ENCODE assay signal across 1 cellular context in the genomic region with DNA sequence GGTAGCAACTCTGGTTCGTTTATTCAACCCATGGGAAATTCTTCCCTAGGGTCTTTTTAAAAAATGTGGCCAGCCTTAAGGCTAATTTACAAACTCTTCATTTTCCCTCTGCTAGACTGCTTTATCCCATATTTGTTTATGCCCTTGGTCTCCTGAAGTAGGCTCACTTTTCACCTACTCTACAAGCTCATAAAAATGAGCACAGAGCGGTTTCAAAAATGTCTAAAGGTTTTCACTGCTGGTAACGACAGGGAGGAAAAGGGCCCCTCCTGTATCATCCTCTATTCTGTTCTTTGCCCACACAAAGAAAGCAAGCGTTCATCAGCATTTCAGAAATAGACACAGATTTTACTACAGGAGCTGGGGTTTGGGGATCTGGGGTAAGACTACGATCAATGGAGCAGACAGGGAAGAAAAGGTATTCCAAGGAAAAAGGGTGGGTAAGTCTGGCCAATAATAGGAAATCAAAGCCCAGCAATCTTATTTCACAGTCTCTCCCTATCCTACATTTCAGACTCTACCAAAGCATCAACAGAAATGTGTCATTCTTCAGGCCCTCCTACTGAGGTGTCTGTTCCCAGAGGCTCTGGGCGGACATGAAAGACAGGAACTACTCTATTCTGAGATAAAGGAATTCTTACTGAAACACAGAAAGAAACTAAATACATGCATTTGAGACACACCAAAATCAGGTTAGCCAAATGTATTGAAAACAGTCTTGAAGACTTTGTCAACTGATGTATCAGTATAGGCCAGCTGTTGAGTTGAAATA.
TF ChIP-seq lines count a peak whose summit lies in the region.

No MANE protein-coding gene starts in this region.

TF ChIP-seq in HEK293, 187 proteins besides CTCF, POLR2A, EP300 and RAD21 (continued from another document and continues in another):
- TF ChIP-seq, protein P1, sequence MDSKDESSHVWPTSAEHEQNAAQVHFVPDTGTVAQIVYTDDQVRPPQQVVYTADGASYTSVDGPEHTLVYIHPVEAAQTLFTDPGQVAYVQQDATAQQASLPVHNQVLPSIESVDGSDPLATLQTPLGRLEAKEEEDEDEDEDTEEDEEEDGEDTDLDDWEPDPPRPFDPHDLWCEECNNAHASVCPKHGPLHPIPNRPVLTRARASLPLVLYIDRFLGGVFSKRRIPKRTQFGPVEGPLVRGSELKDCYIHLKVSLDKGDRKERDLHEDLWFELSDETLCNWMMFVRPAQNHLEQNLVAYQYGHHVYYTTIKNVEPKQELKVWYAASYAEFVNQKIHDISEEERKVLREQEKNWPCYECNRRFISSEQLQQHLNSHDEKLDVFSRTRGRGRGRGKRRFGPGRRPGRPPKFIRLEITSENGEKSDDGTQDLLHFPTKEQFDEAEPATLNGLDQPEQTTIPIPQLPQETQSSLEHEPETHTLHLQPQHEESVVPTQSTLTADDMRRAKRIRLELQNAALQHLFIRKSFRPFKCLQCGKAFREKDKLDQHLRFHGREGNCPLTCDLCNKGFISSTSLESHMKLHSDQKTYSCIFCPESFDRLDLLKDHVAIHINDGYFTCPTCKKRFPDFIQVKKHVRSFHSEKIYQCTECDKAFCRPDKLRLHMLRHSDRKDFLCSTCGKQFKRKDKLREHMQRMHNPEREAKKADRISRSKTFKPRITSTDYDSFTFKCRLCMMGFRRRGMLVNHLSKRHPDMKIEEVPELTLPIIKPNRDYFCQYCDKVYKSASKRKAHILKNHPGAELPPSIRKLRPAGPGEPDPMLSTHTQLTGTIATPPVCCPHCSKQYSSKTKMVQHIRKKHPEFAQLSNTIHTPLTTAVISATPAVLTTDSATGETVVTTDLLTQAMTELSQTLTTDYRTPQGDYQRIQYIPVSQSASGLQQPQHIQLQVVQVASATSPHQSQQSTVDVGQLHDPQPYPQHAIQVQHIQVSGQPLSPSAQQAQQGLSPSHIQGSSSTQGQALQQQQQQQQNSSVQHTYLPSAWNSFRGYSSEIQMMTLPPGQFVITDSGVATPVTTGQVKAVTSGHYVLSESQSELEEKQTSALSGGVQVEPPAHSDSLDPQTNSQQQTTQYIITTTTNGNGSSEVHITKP (tag by site-specific recombination; IDR thresholded peaks at IDR 0.05) = 0 out of 2 replicates have a peak, but pooled peaks have one; percentile 34
- TF ChIP-seq SALL2 (tag by site-specific recombination; IDR thresholded peaks at IDR 0.05; ENCODE audit: borderline replicate concordance) = no peak
- no peak for TF ChIP-seq ZNF24 (tag by site-specific recombination; IDR thresholded peaks at IDR 0.05)
- TF ChIP-seq, protein P2, sequence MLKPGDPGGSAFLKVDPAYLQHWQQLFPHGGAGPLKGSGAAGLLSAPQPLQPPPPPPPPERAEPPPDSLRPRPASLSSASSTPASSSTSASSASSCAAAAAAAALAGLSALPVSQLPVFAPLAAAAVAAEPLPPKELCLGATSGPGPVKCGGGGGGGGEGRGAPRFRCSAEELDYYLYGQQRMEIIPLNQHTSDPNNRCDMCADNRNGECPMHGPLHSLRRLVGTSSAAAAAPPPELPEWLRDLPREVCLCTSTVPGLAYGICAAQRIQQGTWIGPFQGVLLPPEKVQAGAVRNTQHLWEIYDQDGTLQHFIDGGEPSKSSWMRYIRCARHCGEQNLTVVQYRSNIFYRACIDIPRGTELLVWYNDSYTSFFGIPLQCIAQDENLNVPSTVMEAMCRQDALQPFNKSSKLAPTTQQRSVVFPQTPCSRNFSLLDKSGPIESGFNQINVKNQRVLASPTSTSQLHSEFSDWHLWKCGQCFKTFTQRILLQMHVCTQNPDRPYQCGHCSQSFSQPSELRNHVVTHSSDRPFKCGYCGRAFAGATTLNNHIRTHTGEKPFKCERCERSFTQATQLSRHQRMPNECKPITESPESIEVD (tag by site-specific recombination; IDR thresholded peaks at IDR 0.05) = peak; percentile 27; the same call in 1 of the 2 replicates
- TF ChIP-seq IKZF3 (tag by site-specific recombination; IDR thresholded peaks at IDR 0.05) = 0 out of 2 replicates have a peak, but pooled peaks have one; percentile 10
- TF ChIP-seq ZNF433 (tag by site-specific recombination; IDR thresholded peaks at IDR 0.05; ENCODE audit: low read depth) = no peak
- TF ChIP-seq ZNF350 (tag by site-specific recombination; IDR thresholded peaks at IDR 0.05) = no peak
- TF ChIP-seq, protein P3, sequence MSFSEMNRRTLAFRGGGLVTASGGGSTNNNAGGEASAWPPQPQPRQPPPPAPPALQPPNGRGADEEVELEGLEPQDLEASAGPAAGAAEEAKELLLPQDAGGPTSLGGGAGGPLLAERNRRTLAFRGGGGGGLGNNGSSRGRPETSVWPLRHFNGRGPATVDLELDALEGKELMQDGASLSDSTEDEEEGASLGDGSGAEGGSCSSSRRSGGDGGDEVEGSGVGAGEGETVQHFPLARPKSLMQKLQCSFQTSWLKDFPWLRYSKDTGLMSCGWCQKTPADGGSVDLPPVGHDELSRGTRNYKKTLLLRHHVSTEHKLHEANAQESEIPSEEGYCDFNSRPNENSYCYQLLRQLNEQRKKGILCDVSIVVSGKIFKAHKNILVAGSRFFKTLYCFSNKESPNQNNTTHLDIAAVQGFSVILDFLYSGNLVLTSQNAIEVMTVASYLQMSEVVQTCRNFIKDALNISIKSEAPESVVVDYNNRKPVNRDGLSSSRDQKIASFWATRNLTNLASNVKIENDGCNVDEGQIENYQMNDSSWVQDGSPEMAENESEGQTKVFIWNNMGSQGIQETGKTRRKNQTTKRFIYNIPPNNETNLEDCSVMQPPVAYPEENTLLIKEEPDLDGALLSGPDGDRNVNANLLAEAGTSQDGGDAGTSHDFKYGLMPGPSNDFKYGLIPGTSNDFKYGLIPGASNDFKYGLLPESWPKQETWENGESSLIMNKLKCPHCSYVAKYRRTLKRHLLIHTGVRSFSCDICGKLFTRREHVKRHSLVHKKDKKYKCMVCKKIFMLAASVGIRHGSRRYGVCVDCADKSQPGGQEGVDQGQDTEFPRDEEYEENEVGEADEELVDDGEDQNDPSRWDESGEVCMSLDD (tag by site-specific recombination; IDR thresholded peaks at IDR 0.05) = no peak
- TF ChIP-seq ZNF138 (tag by site-specific recombination; IDR thresholded peaks at IDR 0.05; ENCODE audit: borderline replicate concordance) = no peak
- TF ChIP-seq OSR2 (tag by site-specific recombination; IDR thresholded peaks at IDR 0.05) = 0 out of 2 replicates have a peak, but pooled peaks have one; percentile 36
- TF ChIP-seq, protein P4, sequence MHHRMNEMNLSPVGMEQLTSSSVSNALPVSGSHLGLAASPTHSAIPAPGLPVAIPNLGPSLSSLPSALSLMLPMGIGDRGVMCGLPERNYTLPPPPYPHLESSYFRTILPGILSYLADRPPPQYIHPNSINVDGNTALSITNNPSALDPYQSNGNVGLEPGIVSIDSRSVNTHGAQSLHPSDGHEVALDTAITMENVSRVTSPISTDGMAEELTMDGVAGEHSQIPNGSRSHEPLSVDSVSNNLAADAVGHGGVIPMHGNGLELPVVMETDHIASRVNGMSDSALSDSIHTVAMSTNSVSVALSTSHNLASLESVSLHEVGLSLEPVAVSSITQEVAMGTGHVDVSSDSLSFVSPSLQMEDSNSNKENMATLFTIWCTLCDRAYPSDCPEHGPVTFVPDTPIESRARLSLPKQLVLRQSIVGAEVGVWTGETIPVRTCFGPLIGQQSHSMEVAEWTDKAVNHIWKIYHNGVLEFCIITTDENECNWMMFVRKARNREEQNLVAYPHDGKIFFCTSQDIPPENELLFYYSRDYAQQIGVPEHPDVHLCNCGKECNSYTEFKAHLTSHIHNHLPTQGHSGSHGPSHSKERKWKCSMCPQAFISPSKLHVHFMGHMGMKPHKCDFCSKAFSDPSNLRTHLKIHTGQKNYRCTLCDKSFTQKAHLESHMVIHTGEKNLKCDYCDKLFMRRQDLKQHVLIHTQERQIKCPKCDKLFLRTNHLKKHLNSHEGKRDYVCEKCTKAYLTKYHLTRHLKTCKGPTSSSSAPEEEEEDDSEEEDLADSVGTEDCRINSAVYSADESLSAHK (tag by site-specific recombination; IDR thresholded peaks at IDR 0.05) = peak; percentile 75
- no peak for TF ChIP-seq ZNF792 (tag by site-specific recombination; IDR thresholded peaks at IDR 0.05)
- no peak for TF ChIP-seq SP3 (tag by site-specific recombination; IDR thresholded peaks at IDR 0.05)
- peak; percentile 23; the same call in 1 of the 2 replicates for TF ChIP-seq ZBTB17 (tag by site-specific recombination; IDR thresholded peaks at IDR 0.05)
- TF ChIP-seq ZNF544 (tag by site-specific recombination; IDR thresholded peaks at IDR 0.05) = no peak
- TF ChIP-seq ZNF169 (tag by site-specific recombination; IDR thresholded peaks at IDR 0.05) = no peak
- TF ChIP-seq, protein P5, sequence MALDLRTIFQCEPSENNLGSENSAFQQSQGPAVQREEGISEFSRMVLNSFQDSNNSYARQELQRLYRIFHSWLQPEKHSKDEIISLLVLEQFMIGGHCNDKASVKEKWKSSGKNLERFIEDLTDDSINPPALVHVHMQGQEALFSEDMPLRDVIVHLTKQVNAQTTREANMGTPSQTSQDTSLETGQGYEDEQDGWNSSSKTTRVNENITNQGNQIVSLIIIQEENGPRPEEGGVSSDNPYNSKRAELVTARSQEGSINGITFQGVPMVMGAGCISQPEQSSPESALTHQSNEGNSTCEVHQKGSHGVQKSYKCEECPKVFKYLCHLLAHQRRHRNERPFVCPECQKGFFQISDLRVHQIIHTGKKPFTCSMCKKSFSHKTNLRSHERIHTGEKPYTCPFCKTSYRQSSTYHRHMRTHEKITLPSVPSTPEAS (tag by site-specific recombination; IDR thresholded peaks at IDR 0.05) = no peak
- TF ChIP-seq KLF8 (tag by site-specific recombination; IDR thresholded peaks at IDR 0.05) = no peak
- no peak for TF ChIP-seq ZNF394 (tag by site-specific recombination; IDR thresholded peaks at IDR 0.05; ENCODE audit: borderline replicate concordance)
- TF ChIP-seq, protein P6, sequence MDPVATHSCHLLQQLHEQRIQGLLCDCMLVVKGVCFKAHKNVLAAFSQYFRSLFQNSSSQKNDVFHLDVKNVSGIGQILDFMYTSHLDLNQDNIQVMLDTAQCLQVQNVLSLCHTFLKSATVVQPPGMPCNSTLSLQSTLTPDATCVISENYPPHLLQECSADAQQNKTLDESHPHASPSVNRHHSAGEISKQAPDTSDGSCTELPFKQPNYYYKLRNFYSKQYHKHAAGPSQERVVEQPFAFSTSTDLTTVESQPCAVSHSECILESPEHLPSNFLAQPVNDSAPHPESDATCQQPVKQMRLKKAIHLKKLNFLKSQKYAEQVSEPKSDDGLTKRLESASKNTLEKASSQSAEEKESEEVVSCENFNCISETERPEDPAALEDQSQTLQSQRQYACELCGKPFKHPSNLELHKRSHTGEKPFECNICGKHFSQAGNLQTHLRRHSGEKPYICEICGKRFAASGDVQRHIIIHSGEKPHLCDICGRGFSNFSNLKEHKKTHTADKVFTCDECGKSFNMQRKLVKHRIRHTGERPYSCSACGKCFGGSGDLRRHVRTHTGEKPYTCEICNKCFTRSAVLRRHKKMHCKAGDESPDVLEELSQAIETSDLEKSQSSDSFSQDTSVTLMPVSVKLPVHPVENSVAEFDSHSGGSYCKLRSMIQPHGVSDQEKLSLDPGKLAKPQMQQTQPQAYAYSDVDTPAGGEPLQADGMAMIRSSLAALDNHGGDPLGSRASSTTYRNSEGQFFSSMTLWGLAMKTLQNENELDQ (tag by site-specific recombination; IDR thresholded peaks at IDR 0.05; ENCODE audit: low read depth) = no peak
- no peak for TF ChIP-seq KLF1 (tag by site-specific recombination; IDR thresholded peaks at IDR 0.05)
- TF ChIP-seq ZNF311 (tag by site-specific recombination; IDR thresholded peaks at IDR 0.05; ENCODE audit: borderline replicate concordance) = no peak
- TF ChIP-seq GFI1B (tag by site-specific recombination; IDR thresholded peaks at IDR 0.05) = no peak
- no peak for TF ChIP-seq ZNF146 (tag by site-specific recombination; IDR thresholded peaks at IDR 0.05)
- TF ChIP-seq ZNF274 (IDR thresholded peaks at IDR 0.05; ENCODE audit: low read length) = no peak
- no peak for TF ChIP-seq ZNF274 (tag by site-specific recombination; IDR thresholded peaks at IDR 0.05; ENCODE audit: borderline replicate concordance)
- TF ChIP-seq ZNF776 (tag by site-specific recombination; IDR thresholded peaks at IDR 0.05; ENCODE audit: borderline replicate concordance) = no peak
- TF ChIP-seq, protein P7, sequence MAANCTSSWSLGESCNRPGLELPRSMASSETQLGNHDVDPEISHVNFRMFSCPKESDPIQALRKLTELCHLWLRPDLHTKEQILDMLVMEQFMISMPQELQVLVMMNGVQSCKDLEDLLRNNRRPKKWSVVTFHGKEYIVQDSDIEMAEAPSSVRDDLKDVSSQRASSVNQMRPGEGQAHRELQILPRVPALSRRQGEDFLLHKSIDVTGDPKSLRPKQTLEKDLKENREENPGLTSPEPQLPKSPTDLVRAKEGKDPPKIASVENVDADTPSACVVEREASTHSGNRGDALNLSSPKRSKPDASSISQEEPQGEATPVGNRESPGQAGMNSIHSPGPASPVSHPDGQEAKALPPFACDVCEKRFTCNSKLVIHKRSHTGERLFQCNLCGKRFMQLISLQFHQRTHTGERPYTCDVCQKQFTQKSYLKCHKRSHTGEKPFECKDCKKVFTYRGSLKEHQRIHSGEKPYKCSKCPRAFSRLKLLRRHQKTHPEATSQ (tag by site-specific recombination; IDR thresholded peaks at IDR 0.05) = no peak
- TF ChIP-seq, protein P8, sequence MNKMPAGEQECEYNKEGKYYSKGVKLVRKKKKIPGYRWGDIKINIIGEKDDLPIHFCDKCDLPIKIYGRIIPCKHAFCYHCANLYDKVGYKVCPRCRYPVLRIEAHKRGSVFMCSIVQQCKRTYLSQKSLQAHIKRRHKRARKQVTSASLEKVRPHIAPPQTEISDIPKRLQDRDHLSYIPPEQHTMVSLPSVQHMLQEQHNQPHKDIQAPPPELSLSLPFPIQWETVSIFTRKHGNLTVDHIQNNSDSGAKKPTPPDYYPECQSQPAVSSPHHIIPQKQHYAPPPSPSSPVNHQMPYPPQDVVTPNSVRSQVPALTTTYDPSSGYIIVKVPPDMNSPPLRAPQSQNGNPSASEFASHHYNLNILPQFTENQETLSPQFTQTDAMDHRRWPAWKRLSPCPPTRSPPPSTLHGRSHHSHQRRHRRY (tag by site-specific recombination; IDR thresholded peaks at IDR 0.05) = no peak
- TF ChIP-seq ZNF354C (tag by site-specific recombination; IDR thresholded peaks at IDR 0.05; ENCODE audit: borderline replicate concordance, low read depth) = no peak
- TF ChIP-seq ZNF121 (tag by site-specific recombination; IDR thresholded peaks at IDR 0.05) = no peak
- no peak for TF ChIP-seq ZIC2 (tag by site-specific recombination; IDR thresholded peaks at IDR 0.05)
- TF ChIP-seq SETDB1 (IDR thresholded peaks at IDR 0.05; ENCODE audit: insufficient read length, low read length) = no peak
- TF ChIP-seq, protein P9, sequence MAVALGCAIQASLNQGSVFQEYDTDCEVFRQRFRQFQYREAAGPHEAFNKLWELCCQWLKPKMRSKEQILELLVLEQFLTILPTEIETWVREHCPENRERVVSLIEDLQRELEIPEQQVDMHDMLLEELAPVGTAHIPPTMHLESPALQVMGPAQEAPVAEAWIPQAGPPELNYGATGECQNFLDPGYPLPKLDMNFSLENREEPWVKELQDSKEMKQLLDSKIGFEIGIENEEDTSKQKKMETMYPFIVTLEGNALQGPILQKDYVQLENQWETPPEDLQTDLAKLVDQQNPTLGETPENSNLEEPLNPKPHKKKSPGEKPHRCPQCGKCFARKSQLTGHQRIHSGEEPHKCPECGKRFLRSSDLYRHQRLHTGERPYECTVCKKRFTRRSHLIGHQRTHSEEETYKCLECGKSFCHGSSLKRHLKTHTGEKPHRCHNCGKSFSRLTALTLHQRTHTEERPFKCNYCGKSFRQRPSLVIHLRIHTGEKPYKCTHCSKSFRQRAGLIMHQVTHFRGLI (tag by site-specific recombination; IDR thresholded peaks at IDR 0.05) = no peak
- no peak for TF ChIP-seq ZNF366 (tag by site-specific recombination; conservative IDR thresholded peaks at IDR 0.05)
